19 cellular contexts compared by ENCODE assay signal in the genomic region with DNA sequence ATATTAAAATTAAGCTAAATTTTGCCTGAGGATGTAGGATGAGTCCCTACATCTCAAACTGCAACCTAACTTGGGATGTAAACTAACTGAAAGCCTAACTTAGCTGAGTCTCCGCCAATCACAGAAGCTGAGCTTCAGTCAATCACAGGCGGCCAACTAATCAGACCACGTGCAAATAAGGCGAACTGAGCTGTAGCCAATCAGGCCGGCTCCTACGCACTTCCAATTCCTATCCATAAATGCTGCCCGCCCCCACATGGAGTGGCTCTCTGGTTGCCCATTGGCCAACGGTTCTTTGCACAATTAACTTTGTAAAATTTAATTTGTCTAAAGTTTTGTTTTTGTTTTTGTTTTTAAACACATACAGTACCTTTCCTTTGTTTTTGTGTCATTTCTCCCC. TPM values are rescaled to one million over a fixed set of nuclear protein-coding genes. Genes with fewer than 3 reads are reported as not detected.
DNase-seq lines count a peak whose midpoint lies in the region; ATAC-seq and TF ChIP-seq lines count a peak whose summit lies in the region.
"Had no signal": no experiment of that assay in that cellular context is flagged by ENCODE, and none has a peak within 500 bp of the region (broad histone marks: within the 10 kb centered on the region; RNA-seq: fewer than 3 reads in every experiment).

No MANE protein-coding gene starts in this region.

- no peak for TF ChIP-seq CTCF in HCT116 (IDR thresholded peaks at IDR 0.05 in 2 of 3, conservative IDR thresholded peaks at IDR 0.05 in 1 of 3; ENCODE audit: borderline replicate concordance in 1 of 3, insufficient read depth in 1 of 3, low read depth in 2 of 3, low read length in 2 of 3)

- peaks cover 17 to 30% (median 19%) of the 10 kb centered on the region in 4 donors for H3K4me1 Mint-ChIP-seq in CD4-positive, alpha-beta memory T cell
- peaks cover 19 to 21% of the 10 kb centered on the region in 2 donors for H3K4me1 Mint-ChIP-seq in immature natural killer cell

- no peaks in the 10 kb centered on the region for H4K20me1 ChIP-seq in HCT116 (ENCODE audit: insufficient read depth)

- CTCF ChIA-PET in CD4-positive, alpha-beta memory T cell (lab: Charles Lee; ENCODE audit: partially characterized antibody) = interaction anchor here (0.6 to 9.6 kb wide), 32 partner anchors 8 to 252 kb away, joined by 3 to 210 read pairs (median 5); a partner anchor contains a TSS
- CTCF ChIA-PET in HCT116 (lab: Charles Lee) = interaction anchor here (0.9 to 3.8 kb wide), 9 partner anchors 11 to 245 kb away, joined by 3 to 62 read pairs (median 5); a partner anchor contains a TSS

- peaks cover 0 to 1% of the 10 kb centered on the region in 2 donors for H3K27me3 Mint-ChIP-seq in CD4-positive, alpha-beta memory T cell
- peaks cover 0 to 8% (median 5%) of the 10 kb centered on the region in 3 donors for H3K27me3 Mint-ChIP-seq in immature natural killer cell (ENCODE audit: low read depth in 3 of 3)

- no peaks in the 10 kb centered on the region for H3K27me3 ChIP-seq in CD4-positive, alpha-beta memory T cell (ENCODE audit: insufficient read depth, low read length)
- peaks cover 18% of the 10 kb centered on the region for H3K27me3 ChIP-seq in HCT116 (ENCODE audit: insufficient read depth, low read length)
- H3K27me3 ChIP-seq: body of pancreas, MG63 had no signal

- H3K9me3 ChIP-seq in CD4-positive, alpha-beta memory T cell (ENCODE audit: control insufficient read depth in 1 of 2, low read length in 2 of 2) = no peaks in the 10 kb centered on the region
- no peaks in the 10 kb centered on the region for H3K9me3 ChIP-seq in HCT116 (ENCODE audit: control insufficient read depth in 1 of 2, insufficient read depth in 1 of 2, low read depth in 1 of 2, low read length in 2 of 2)
- H3K9me3 ChIP-seq: body of pancreas, MG63, transverse colon had no signal

- H3K36me3 Mint-ChIP-seq in CD4-positive, alpha-beta memory T cell = no peaks in the 10 kb centered on the region
- no peaks in the 10 kb centered on the region for H3K36me3 Mint-ChIP-seq in immature natural killer cell
- H3K36me3 Mint-ChIP-seq: activated naive CD4-positive, alpha-beta T cell treated with anti-CD3 and anti-CD28 coated beads, Interleukin-2, amount 50 U/mL, for 72 hours had no signal

- H3K79me2 ChIP-seq in HCT116 (ENCODE audit: insufficient read depth, low read length) = no peaks in the 10 kb centered on the region

- ATAC-seq in HCT116 (peak; percentile 61), SK-N-SH treated with all-trans-retinoic acid at 6 μM for 48 hours (peak; percentile 24; the same call in 1 of the 3 replicates), HG02973 (IDR thresholded peaks at IDR 0.05; ENCODE audit: unreplicated experiment) (no peak), GM21737 (IDR thresholded peaks at IDR 0.05; ENCODE audit: unreplicated experiment) (no peak)

- no TSS peak for BruUV-seq in HCT116 (replicated peaks; lab: Mats Ljungman, UMichigan)

- no peak for DNase-seq in CD4-positive, alpha-beta memory T cell
- no peak for DNase-seq in HCT116 (ENCODE audit: low read depth, low spot score)
- no peak for DNase-seq in immature natural killer cell
- DNase-seq in cerebellar nuclear complex (lab: John Stamatoyannopoulos, UW) = no peak
- no peak for DNase-seq in NCI-H82 (lab: John Stamatoyannopoulos, UW)

- RAD21 ChIA-PET in HCT116 (lab: Charles Lee; ENCODE audit: low non-redundant PET in 1 of 2, low total read pairs in 2 of 2, uncharacterized antibody in 2 of 2, unreplicated experiment in 2 of 2) = interaction anchor here (0.6 to 1.0 kb wide), 4 partner anchors 202 to 629 kb away, joined by 3 read pairs; no protein-coding TSS in a partner anchor

- peak overlapping the region in 5 of 8 donors; percentile 11 to 70 (median 61) for H3K4me3 Mint-ChIP-seq in CD4-positive, alpha-beta memory T cell
- peak overlapping the region; percentile 46 to 77 (median 61) for H3K4me3 Mint-ChIP-seq in immature natural killer cell
- H3K4me3 Mint-ChIP-seq: dendritic cell treated with granulocyte-macrophage colony-stimulating factor and Interleukin-4, amounts not matched to agents 40 ng/mL and 50 ng/mL, for 4 days; stimulated activated naive CD8-positive, alpha-beta T cell treated with anti-CD3 and anti-CD28 coated beads, Interleukin-15, Interleukin-2, amounts not matched to agents 100 ng/mL and 50 ng/mL, for 24 hours had no signal

- TF ChIP-seq RAD21 in HCT116 (IDR thresholded peaks at IDR 0.05; ENCODE audit: low read depth) = no peak

- H3K9ac ChIP-seq in HCT116 (ENCODE audit: low read length) = no peak overlapping the region

- no peaks in the 10 kb centered on the region for H3K9me2 ChIP-seq in HCT116 (ENCODE audit: insufficient read depth)

- peak overlapping the region; percentile 97 for H2AFZ ChIP-seq in HCT116 (ENCODE audit: low read depth, low read length, poor library complexity, severe bottlenecking)

- H3K36me3 ChIP-seq in CD4-positive, alpha-beta memory T cell (ENCODE audit: insufficient read depth, low read length) = no peaks in the 10 kb centered on the region
- no peaks in the 10 kb centered on the region for H3K36me3 ChIP-seq in HCT116 (ENCODE audit: control insufficient read depth in 1 of 2, insufficient read depth in 2 of 2, low read length in 2 of 2)
- H3K36me3 ChIP-seq: MG63, transverse colon had no signal

- peak overlapping the region; percentile 29 for H3K4me2 ChIP-seq in HCT116 (ENCODE audit: low read length)

- H3K27ac Mint-ChIP-seq in CD4-positive, alpha-beta memory T cell = no peak overlapping the region
- H3K27ac Mint-ChIP-seq in immature natural killer cell = no peak overlapping the region
- H3K27ac Mint-ChIP-seq: activated naive CD4-positive, alpha-beta T cell treated with anti-CD3 and anti-CD28 coated beads, Interleukin-2, amount 50 U/mL, for 72 hours; dendritic cell treated with granulocyte-macrophage colony-stimulating factor and Interleukin-4, amounts not matched to agents 40 ng/mL and 50 ng/mL, for 4 days; stimulated activated naive CD8-positive, alpha-beta T cell treated with anti-CD3 and anti-CD28 coated beads, Interleukin-15, Interleukin-2, amounts not matched to agents 100 ng/mL and 50 ng/mL, for 24 hours had no signal

- peaks cover 20% of the 10 kb centered on the region for H3K4me1 ChIP-seq in CD4-positive, alpha-beta memory T cell (ENCODE audit: insufficient read depth, low read length)
- peaks cover 0 to 7% of the 10 kb centered on the region in 2 experiments; a peak in 2 of 4 replicates for H3K4me1 ChIP-seq in HCT116 (ENCODE audit: control insufficient read depth in 1 of 2, insufficient read depth in 2 of 2, low read length in 2 of 2)
- H3K4me1 ChIP-seq: body of pancreas, transverse colon had no signal

- POLR2A ChIA-PET in CD4-positive, alpha-beta memory T cell (lab: Charles Lee; ENCODE audit: partially characterized antibody) = interaction anchor here (0.8 to 1.3 kb wide), 5 partner anchors 49 to 240 kb away, joined by 3 to 21 read pairs (median 4); no protein-coding TSS in a partner anchor
- POLR2A ChIA-PET in HCT116 (lab: Charles Lee) = interaction anchor here (0.7 kb wide), 1 partner anchor 240 kb away, joined by 3 read pairs; no protein-coding TSS in a partner anchor

- H3K27ac ChIP-seq in CD4-positive, alpha-beta memory T cell (ENCODE audit: low read depth, low read length) = no peak overlapping the region
- H3K27ac ChIP-seq in HCT116 (ENCODE audit: low read depth, low read length) = no peak overlapping the region
- H3K27ac ChIP-seq: body of pancreas, RWPE1, transverse colon had no signal

- intact Hi-C loops in CD4-positive, alpha-beta memory T cell (cut with micrococcal nuclease) = loop anchor here (1.0 to 2.0 kb wide), 6 partner anchors 13 to 629 kb away; a partner anchor contains a TSS
- intact Hi-C loops in HCT116 (cut with micrococcal nuclease) = loop anchor here (1.0 to 10.0 kb wide), 4 partner anchors 189 to 901 kb away; a partner anchor contains a TSS

- H3K4me3 ChIP-seq in CD4-positive, alpha-beta memory T cell (ENCODE audit: low read length in 2 of 2) = no peak overlapping the region
- H3K4me3 ChIP-seq in HCT116 (replicated peaks in 1 of 2; ENCODE audit: low read depth in 1 of 2, low read length in 2 of 2) = no peak overlapping the region
- H3K4me3 ChIP-seq: body of pancreas, MG63, transverse colon had no signal

- TF ChIP-seq POLR2A in HCT116 (IDR thresholded peaks at IDR 0.05; ENCODE audit: borderline replicate concordance, extremely low read depth, insufficient read depth, insufficient read length) = no peak

- H3K9me3 Mint-ChIP-seq in CD4-positive, alpha-beta memory T cell = peaks cover 0 to 2% (median 0%) of the 10 kb centered on the region in 8 donors
- H3K9me3 Mint-ChIP-seq in immature natural killer cell = no peaks in the 10 kb centered on the region
- H3K9me3 Mint-ChIP-seq: activated naive CD4-positive, alpha-beta T cell treated with anti-CD3 and anti-CD28 coated beads, Interleukin-2, amount 50 U/mL, for 72 hours; dendritic cell treated with granulocyte-macrophage colony-stimulating factor and Interleukin-4, amounts not matched to agents 40 ng/mL and 50 ng/mL, for 4 days; naive thymus-derived CD4-positive, alpha-beta T cell; stimulated activated naive CD8-positive, alpha-beta T cell treated with anti-CD3 and anti-CD28 coated beads, Interleukin-15, Interleukin-2, amounts not matched to agents 100 ng/mL and 50 ng/mL, for 24 hours had no signal

TF ChIP-seq in HCT116, 20 proteins besides CTCF, POLR2A, EP300 and RAD21 (continues in another document):
- TF ChIP-seq EZH2phosphoT487 (IDR thresholded peaks at IDR 0.05; ENCODE audit: borderline replicate concordance) = no peak
- no peak for TF ChIP-seq SP1 (IDR thresholded peaks at IDR 0.05; ENCODE audit: low read depth)

RNA-seq across cellular contexts. Expression of a gene that starts 13.9 kb away (rescaled TPM):
- not detected for total RNA-seq in CD4-positive, alpha-beta memory T cell
- polyA plus RNA-seq in CD4-positive, alpha-beta memory T cell = not detected
- total RNA-seq in HCT116 (2021; ENCODE audit: unreplicated experiment) = 36.5 TPM
- 10.8 and 18.1 TPM in 2 replicates for polyA plus RNA-seq in HCT116 (2012)
- not detected for polyA plus RNA-seq in immature natural killer cell
- total RNA-seq: activated naive CD4-positive, alpha-beta T cell treated with anti-CD3 and anti-CD28 coated beads, Interleukin-2, amount 50 U/mL, for 72 hours; naive thymus-derived CD4-positive, alpha-beta T cell had no signal
- polyA plus RNA-seq: naive thymus-derived CD4-positive, alpha-beta T cell had no signal

RNA-seq across cellular contexts. Expression of a gene that starts 26.9 kb away (rescaled TPM):
- total RNA-seq in CD4-positive, alpha-beta memory T cell = not detected
- not detected for polyA plus RNA-seq in CD4-positive, alpha-beta memory T cell
- total RNA-seq in HCT116 (2021; ENCODE audit: unreplicated experiment) = not detected
- 0.01 TPM in 1 of 2 replicates, not detected in the other for polyA plus RNA-seq in HCT116 (2012)
- polyA plus RNA-seq in immature natural killer cell = not detected
- total RNA-seq: activated naive CD4-positive, alpha-beta T cell treated with anti-CD3 and anti-CD28 coated beads, Interleukin-2, amount 50 U/mL, for 72 hours; body of pancreas; H7; kidney epithelial cell; transverse colon had no signal
- polyA plus RNA-seq: naive thymus-derived CD4-positive, alpha-beta T cell had no signal

RNA-seq across cellular contexts. Expression of a gene that starts 43.6 kb away (rescaled TPM):
- 10 to 100 TPM; 25.0 to 28.2 TPM for total RNA-seq in CD4-positive, alpha-beta memory T cell
- polyA plus RNA-seq in CD4-positive, alpha-beta memory T cell = 100 to 1,000 TPM; 199 to 230 TPM
- total RNA-seq in HCT116 (2021; ENCODE audit: unreplicated experiment) = not detected
- polyA plus RNA-seq in HCT116 (2012) = not detected in 2 replicates
- 1,000 to 10,000 TPM; 2,482 to 3,629 (median 2,746) TPM for polyA plus RNA-seq in immature natural killer cell
- total RNA-seq: body of pancreas, H7, kidney epithelial cell, lung microvascular endothelial cell had no signal

Comparison
In these comparisons a context has a peak if more than half of its experiments do, and no peak if none do; other contexts are left out.
1. ATAC-seq: peak in HCT116 (single experiment) and SK-N-SH treated with all-trans-retinoic acid at 6 μM for 48 hours (single experiment); none in HG02973 (single experiment) and GM21737 (single experiment).
2. RNA of a gene that starts 13.9 kb away (total RNA-seq): 36.5 TPM in HCT116 (single experiment); not detected in CD4-positive, alpha-beta memory T cell; every median in the first group is over 10 times any median in the second.
3. RNA of a gene that starts 43.6 kb away (total RNA-seq): 25.0 to 28.2 TPM in CD4-positive, alpha-beta memory T cell; not detected in HCT116 (single experiment); every median in the first group is over 10 times any median in the second.